ENCODE assay signal across 8 cellular contexts in the genomic region with DNA sequence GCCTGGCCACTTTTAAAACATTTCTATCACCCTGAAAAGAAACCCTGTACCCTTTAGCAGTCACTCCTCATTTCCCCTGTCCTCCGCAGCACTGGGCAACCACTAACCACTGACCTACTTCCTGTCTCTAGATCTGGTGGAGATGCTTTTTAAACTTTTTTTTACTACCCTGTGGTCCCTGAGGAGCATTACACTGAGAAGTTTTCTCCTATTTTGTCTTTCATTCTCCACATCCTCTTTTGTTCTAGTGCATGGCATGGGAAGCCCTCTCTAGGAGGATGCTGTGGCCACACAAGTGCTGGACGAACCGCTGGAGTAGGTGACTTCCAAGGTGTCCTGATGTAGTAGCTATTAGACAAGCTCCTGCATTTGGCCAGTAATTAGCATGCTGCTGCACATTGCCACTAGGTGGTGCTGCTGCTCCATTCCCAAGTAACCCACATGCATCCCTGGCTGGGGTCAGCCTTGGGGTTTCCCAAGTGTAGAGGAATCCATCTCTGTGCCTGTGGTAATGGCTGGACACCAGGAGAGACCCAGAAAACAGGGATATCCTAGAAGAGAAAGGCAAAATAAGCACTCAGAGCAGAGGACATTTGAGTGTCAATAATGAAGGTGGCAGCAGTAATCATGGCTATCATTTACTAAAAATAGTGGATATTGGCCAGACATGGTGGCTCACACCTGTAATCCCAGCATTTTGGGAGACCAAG.
DNase-seq lines count a peak whose midpoint lies in the region; ATAC-seq, FAIRE-seq and TF ChIP-seq lines count a peak whose summit lies in the region.

No MANE protein-coding gene starts in this region.

- H3K27me3 Mint-ChIP-seq in CD4-positive, CD25-positive, alpha-beta regulatory T cell, result no peaks in the 10 kb centered on the region

- FAIRE-seq in frontal cortex (lab: Jason Lieb, UNC), result no peak

- peaks cover 6 to 12% (median 7%) of the 10 kb centered on the region in 4 donors for H3K4me1 Mint-ChIP-seq in CD4-positive, CD25-positive, alpha-beta regulatory T cell

- H3K27ac Mint-ChIP-seq in CD4-positive, CD25-positive, alpha-beta regulatory T cell, result no peak overlapping the region

- ATAC-seq in CD4-positive, CD25-positive, alpha-beta regulatory T cell (ENCODE audit: low read depth in 2 of 2), result peak; percentile 58 to 59
- no peak for ATAC-seq in GM21390 (IDR thresholded peaks at IDR 0.05; ENCODE audit: unreplicated experiment)
- no peak for ATAC-seq in HG02678 (IDR thresholded peaks at IDR 0.05; ENCODE audit: unreplicated experiment)

- H3K4me3 Mint-ChIP-seq in CD4-positive, CD25-positive, alpha-beta regulatory T cell, result no peak overlapping the region

- H3K27ac ChIP-seq in CD4-positive, CD25-positive, alpha-beta regulatory T cell (ENCODE audit: insufficient read depth, low read length, poor library complexity, severe bottlenecking), result no peak overlapping the region
- no peak overlapping the region for H3K27ac ChIP-seq in vagina

- no peaks in the 10 kb centered on the region for H3K27me3 ChIP-seq in CD4-positive, CD25-positive, alpha-beta regulatory T cell (ENCODE audit: control insufficient read depth, insufficient read depth, low read length)
- H3K27me3 ChIP-seq in vagina, result no peaks in the 10 kb centered on the region

- H3K9me3 Mint-ChIP-seq in CD4-positive, CD25-positive, alpha-beta regulatory T cell, result no peaks in the 10 kb centered on the region

- no peak overlapping the region for H3K4me3 ChIP-seq in CD4-positive, CD25-positive, alpha-beta regulatory T cell (ENCODE audit: low read depth, low read length)
- H3K4me3 ChIP-seq in vagina, result no peak overlapping the region

- intact Hi-C loops in vagina (cut with DNase I), result loop anchor here (5.0 kb wide), 1 partner anchor 197 kb away; no protein-coding TSS in a partner anchor

- H3K36me3 Mint-ChIP-seq in CD4-positive, CD25-positive, alpha-beta regulatory T cell, result peaks cover 15% of the 10 kb centered on the region

- peak; percentile 56 to 77 (median 63) for DNase-seq in CD4-positive, CD25-positive, alpha-beta regulatory T cell
- DNase-seq in LoVo (ENCODE audit: low spot score), result peak; percentile 62
- DNase-seq in activated T-cell treated with anti-CD3 and anti-CD28 coated beads, Interleukin-2, amount 50 U/mL, for 48 hours, result peak; percentile 80 to 81
- peak; percentile 31 to 60 for DNase-seq in frontal cortex (ENCODE audit: low spot score in 2 of 2)
- DNase-seq in pons (ENCODE audit: low spot score), result peak; percentile 76
- DNase-seq in vagina (ENCODE audit: extremely low spot score in 2 of 2), result no peak

- no peak for TF ChIP-seq POLR2A in vagina (IDR thresholded peaks at IDR 0.05)

- TF ChIP-seq CTCF in vagina (IDR thresholded peaks at IDR 0.05), result peak; percentile 85 to 96 (median 93)

- H3K36me3 ChIP-seq in CD4-positive, CD25-positive, alpha-beta regulatory T cell (ENCODE audit: control insufficient read depth, insufficient read depth, low read length), result peaks cover 27% of the 10 kb centered on the region
- peaks cover 0 to 10% of the 10 kb centered on the region in 2 donors for H3K36me3 ChIP-seq in vagina

- H3K9me3 ChIP-seq in CD4-positive, CD25-positive, alpha-beta regulatory T cell (ENCODE audit: control insufficient read depth in 2 of 2, low read length in 2 of 2), result no peaks in the 10 kb centered on the region
- no peaks in the 10 kb centered on the region for H3K9me3 ChIP-seq in vagina

- H3K4me1 ChIP-seq in CD4-positive, CD25-positive, alpha-beta regulatory T cell (ENCODE audit: control insufficient read depth, insufficient read depth, low read length, poor library complexity, severe bottlenecking), result peaks cover 5% of the 10 kb centered on the region
- no peaks in the 10 kb centered on the region for H3K4me1 ChIP-seq in vagina

Comparison
In these comparisons a context has a peak if more than half of its experiments do, and no peak if none do; other contexts are left out.
1. ATAC-seq: peak in CD4-positive, CD25-positive, alpha-beta regulatory T cell (2 of 2); none in GM21390 (single experiment) and HG02678 (single experiment).
2. DNase-seq: peak in CD4-positive, CD25-positive, alpha-beta regulatory T cell (3 of 3), LoVo (single experiment), activated T-cell treated with anti-CD3 and anti-CD28 coated beads, Interleukin-2, amount 50 U/mL, for 48 hours (2 of 2), frontal cortex (2 of 2) and pons (single experiment); none in vagina (0 of 2).